ENCODE assay signal across 9 cellular contexts in genomic region chr16:87008664-87009063, GRCh38.
"Had no signal": no experiment of that assay in that cellular context is flagged by ENCODE, and none has a peak within 500 bp of the region (broad histone marks: within the 10 kb centered on the region; RNA-seq: fewer than 3 reads in every experiment).

No MANE protein-coding gene starts in this region.

- H3K4me3 ChIP-seq: GM23248, GM23338, HAP-1 had no signal

- H3K36me3 ChIP-seq: HAP-1 had no signal

- H2AFZ ChIP-seq: GM23248, GM23338 had no signal

- H3K9me3 Mint-ChIP-seq: HFFc6 had no signal

- H3K4me1 ChIP-seq: HAP-1 had no signal

- FAIRE-seq: H54 had no signal

- DNase-seq: GM23248, GOT3, H9, HCEC 1CT, HFFc6 had no signal

- H3K4me3 Mint-ChIP-seq: GM23338, H9, HFFc6 had no signal

- ATAC-seq: GM23338, HCT116 had no signal

- H3K27ac Mint-ChIP-seq: GM23338, H9, HFFc6 had no signal

- H3K4me2 ChIP-seq: GM23338 had no signal

- H3K9ac ChIP-seq: GM23248 had no signal

- H3K9me3 ChIP-seq: HAP-1 had no signal

- H3K27ac ChIP-seq: GM23248 had no signal

- H3K4me1 Mint-ChIP-seq: H9 had no signal
